Comparison of ENCODE assay signal across 17 cellular contexts in genomic region chr14:23058654-23059504, GRCh38. TPM values are rescaled to one million over a fixed set of nuclear protein-coding genes. Genes with fewer than 3 reads are reported as not detected.
DNase-seq lines count a peak whose midpoint lies in the region; ATAC-seq, FAIRE-seq and TF ChIP-seq lines count a peak whose summit lies in the region.
"Had no signal": no experiment of that assay in that cellular context is flagged by ENCODE, and none has a peak within 500 bp of the region (broad histone marks: within the 10 kb centered on the region; RNA-seq: fewer than 3 reads in every experiment).

No MANE protein-coding gene starts in this region.

- H3K27ac ChIP-seq in BLaER1 (no peak overlapping the region), H9 (ENCODE audit: insufficient read length, low read depth, low read length) (no peak overlapping the region), astrocyte (ENCODE audit: low read depth, low read length) (no peak overlapping the region)

- H2BK15ac ChIP-seq in H9 (ENCODE audit: low read depth, low read length) = no peak overlapping the region

- H4K5ac ChIP-seq in H9 (ENCODE audit: insufficient read length, low read depth, low read length) = no peak overlapping the region

- FAIRE-seq in astrocyte (lab: Jason Lieb, UNC) = no peak
- FAIRE-seq: bronchial epithelial cell had no signal

- H3K4me1 Mint-ChIP-seq in H9 (peaks cover 15 to 18% of the 10 kb centered on the region in 2 experiments), astrocyte (ENCODE audit: low read depth, unreplicated experiment) (peaks cover 40% of the 10 kb centered on the region), natural killer cell (peaks cover 17 to 27% of the 10 kb centered on the region in 2 donors)

- DNase-seq in H9 (no peak), astrocyte (ENCODE audit: low read depth) (no peak), natural killer cell (no peak), HuH-7 (ENCODE audit: low spot score) (no peak), GOT3 (lab: John Stamatoyannopoulos, UW) (no peak), germinal center (ENCODE audit: low spot score) (no peak)
- DNase-seq: activated naive CD4-positive, alpha-beta T cell; KG1; midbrain; NCI-H1694 treated with DMSO at 0.1 percent for 48 hours; NCI-H510A treated with DMSO at 0.1 percent for 48 hours had no signal

- H3T11ph ChIP-seq in H9 (ENCODE audit: low read length) = no peak overlapping the region

- 0 out of 2 replicates have a peak, but pooled peaks cover 7% of the 10 kb centered on the region for H3K27me3 ChIP-seq in BLaER1
- no peaks in the 10 kb centered on the region for H3K27me3 ChIP-seq in H9 (ENCODE audit: insufficient read depth, low read length)
- H3K27me3 ChIP-seq in astrocyte (ENCODE audit: insufficient read depth, low read length) = no peaks in the 10 kb centered on the region

- H3K4me1 ChIP-seq in BLaER1 (peaks cover 57% of the 10 kb centered on the region), H9 (ENCODE audit: insufficient read depth, low read length) (no peaks in the 10 kb centered on the region; the same call in 1 of the 2 replicates), astrocyte (ENCODE audit: insufficient read depth, low read length) (peaks cover 31% of the 10 kb centered on the region)

- H3K56ac ChIP-seq in H9 (ENCODE audit: insufficient read length, low read depth, low read length) = no peak overlapping the region

- no peak overlapping the region for H3K14ac ChIP-seq in H9 (ENCODE audit: insufficient read depth, low read length)

- H3K36me3 ChIP-seq in BLaER1 = peaks cover 57% of the 10 kb centered on the region
- H3K36me3 ChIP-seq in astrocyte (ENCODE audit: insufficient read depth, low read length) = peaks cover 39% of the 10 kb centered on the region

- no peak overlapping the region for H3K4ac ChIP-seq in H9 (ENCODE audit: low read depth, low read length)

- H3K27me3 Mint-ChIP-seq in H9 (ENCODE audit: low read depth) = peaks cover 9% of the 10 kb centered on the region
- no peaks in the 10 kb centered on the region for H3K27me3 Mint-ChIP-seq in astrocyte (ENCODE audit: low read depth, unreplicated experiment)
- H3K27me3 Mint-ChIP-seq in natural killer cell (ENCODE audit: low read depth in 2 of 2) = peaks cover 0 to 3% of the 10 kb centered on the region in 2 donors

- no peak overlapping the region for H3K18ac ChIP-seq in H9 (ENCODE audit: insufficient read length, low read depth, low read length)

- H2BK5ac ChIP-seq in H9 (ENCODE audit: insufficient read length, low read length) = no peak overlapping the region

- H3K79me2 ChIP-seq in H9 (ENCODE audit: insufficient read depth, low read length) = no peaks in the 10 kb centered on the region
- H3K79me2 ChIP-seq in astrocyte (ENCODE audit: insufficient read depth, low read length) = peaks cover 9% of the 10 kb centered on the region

- H2BK20ac ChIP-seq in H9 (ENCODE audit: low read depth, low read length, poor library complexity, severe bottlenecking) = no peak overlapping the region

- intact Hi-C loops in natural killer cell (cut with micrococcal nuclease) = loop anchor here (1.0 to 10.0 kb wide), 6 partner anchors 52 to 674 kb away; no protein-coding TSS in a partner anchor

- H3K4me2 ChIP-seq in BLaER1 (peak overlapping the region; percentile 97), H9 (ENCODE audit: insufficient read depth, insufficient read length, low read length) (no peak overlapping the region), astrocyte (ENCODE audit: low read length) (no peak overlapping the region)

- no peak overlapping the region; the same call in 1 of the 2 replicates for H3K9ac ChIP-seq in BLaER1
- no peak overlapping the region for H3K9ac ChIP-seq in H9 (ENCODE audit: extremely low read depth, insufficient read length, low read length)
- H3K9ac ChIP-seq in astrocyte (ENCODE audit: low read length) = no peak overlapping the region

- no peaks in the 10 kb centered on the region for H3K9me3 Mint-ChIP-seq in H9
- no peaks in the 10 kb centered on the region for H3K9me3 Mint-ChIP-seq in astrocyte (ENCODE audit: unreplicated experiment)
- no peaks in the 10 kb centered on the region for H3K9me3 Mint-ChIP-seq in natural killer cell

- WGBS in H9 (ENCODE audit: extremely low coverage, insufficient read length, low lambda C conversion rate) = no CpG with 5 or more reads among the region's 32 CpGs

- no peak overlapping the region for H2AK5ac ChIP-seq in H9 (ENCODE audit: insufficient read length, low read length)

- H2AFZ ChIP-seq in H9 (ENCODE audit: low read length) (no peak overlapping the region), astrocyte (ENCODE audit: low read depth, low read length) (no peak overlapping the region)

- no peak overlapping the region for H2BK12ac ChIP-seq in H9 (ENCODE audit: insufficient read length, low read depth, low read length)

- TF ChIP-seq CTCF in H9 (conservative IDR thresholded peaks at IDR 0.05) (no peak), astrocyte (IDR thresholded peaks at IDR 0.05; ENCODE audit: insufficient read depth, low read depth, low read length) (no peak), natural killer cell (IDR thresholded peaks at IDR 0.05) (no peak)

- H3K4me3 Mint-ChIP-seq in H9 (no peak overlapping the region; a peak in 1 of 5 replicates), astrocyte (ENCODE audit: unreplicated experiment) (no peak overlapping the region), natural killer cell (peak overlapping the region; percentile 67)

- H3K4me3 ChIP-seq in BLaER1 = no peak overlapping the region
- H3K4me3 ChIP-seq in astrocyte (ENCODE audit: insufficient read depth, low read depth, low read length) = no peak overlapping the region

- no peak overlapping the region for H4K91ac ChIP-seq in H9 (ENCODE audit: insufficient read length, low read depth, low read length)

- H4K8ac ChIP-seq in H9 (replicated peaks; ENCODE audit: insufficient read length, low read depth, low read length) = no peak overlapping the region

- H3K36me3 Mint-ChIP-seq in H9 (ENCODE audit: insufficient read depth in 1 of 3, low read depth in 3 of 3) (peaks cover 31 to 62% (median 56%) of the 10 kb centered on the region in 3 experiments), astrocyte (ENCODE audit: low read depth, unreplicated experiment) (peaks cover 25% of the 10 kb centered on the region), natural killer cell (peaks cover 16% of the 10 kb centered on the region)

- no peaks in the 10 kb centered on the region for H3K79me1 ChIP-seq in H9 (ENCODE audit: insufficient read depth, low read depth, low read length, poor library complexity, severe bottlenecking)

- no peak for ATAC-seq in natural killer cell
- no peak for ATAC-seq in GM18873 (IDR thresholded peaks at IDR 0.05; ENCODE audit: low FRiP score, unreplicated experiment)

- no peak overlapping the region for H3K23ac ChIP-seq in H9 (ENCODE audit: insufficient read length, low read depth, low read length)

- H2BK120ac ChIP-seq in H9 (ENCODE audit: low read depth, low read length, poor library complexity, severe bottlenecking) = no peak overlapping the region

- peak overlapping the region in 2 of 3 experiments; percentile 28 to 81; a peak in 4 of 7 replicates for H3K27ac Mint-ChIP-seq in H9
- H3K27ac Mint-ChIP-seq in astrocyte (ENCODE audit: unreplicated experiment) = peak overlapping the region; percentile 47
- H3K27ac Mint-ChIP-seq in natural killer cell = peak overlapping the region; percentile 26 to 58

- peaks cover 15% of the 10 kb centered on the region for H3K23me2 ChIP-seq in H9 (ENCODE audit: insufficient read length, low read depth, low read length, poor library complexity, severe bottlenecking)

- no peaks in the 10 kb centered on the region for H3K9me3 ChIP-seq in BLaER1
- H3K9me3 ChIP-seq in H9 (ENCODE audit: control insufficient read depth, low read depth, low read length) = no peaks in the 10 kb centered on the region
- no peaks in the 10 kb centered on the region for H3K9me3 ChIP-seq in astrocyte (ENCODE audit: insufficient read depth, low read depth, low read length)
- H3K9me3 ChIP-seq: psoas muscle had no signal

- peaks cover 55% of the 10 kb centered on the region for H4K20me1 ChIP-seq in BLaER1
- H4K20me1 ChIP-seq in H9 (ENCODE audit: control insufficient read depth, insufficient read depth, insufficient read length) = no peaks in the 10 kb centered on the region
- peaks cover 43% of the 10 kb centered on the region for H4K20me1 ChIP-seq in astrocyte (ENCODE audit: insufficient read depth, low read length)

RNA-seq across cellular contexts. Expression of gene CDH24, which starts 1.6 kb away (rescaled TPM):
- total RNA-seq in H9 (2021) (16.7 and 16.9 TPM in 2 replicates), astrocyte (17.4 and 22.2 TPM in 2 replicates), natural killer cell (1 to 10 TPM; 1.9 to 4.9 (median 2.8) TPM)

RNA-seq across cellular contexts. Expression of gene PSMB11, which starts 16.9 kb away (rescaled TPM):
- not detected in 2 replicates for total RNA-seq in H9 (2021)
- not detected in 2 replicates for total RNA-seq in astrocyte
- total RNA-seq in natural killer cell = not detected
- total RNA-seq: activated CD8-positive, alpha-beta memory T cell treated with anti-CD3 and anti-CD28 coated beads for 36 hours; bronchial epithelial cell; psoas muscle; urinary bladder had no signal

RNA-seq across cellular contexts. Expression of gene PSMB5, which starts 24.2 kb away (rescaled TPM):
- total RNA-seq in H9 (2021) (252 and 253 TPM in 2 replicates), astrocyte (232 and 239 TPM in 2 replicates), natural killer cell (10 to 100 TPM; 15.7 to 19.1 (median 16.4) TPM)

RNA-seq across cellular contexts. Expression of gene ACIN1, which starts 36.1 kb away (rescaled TPM):
- total RNA-seq in H9 (2021) = 314 and 333 TPM in 2 replicates
- total RNA-seq in astrocyte = 186 and 208 TPM in 2 replicates
- 100 to 1,000 TPM; 321 to 395 (median 347) TPM for total RNA-seq in natural killer cell

RNA-seq across cellular contexts. Expression of gene C14orf119, which starts 36.4 kb away (rescaled TPM):
- 65.1 and 66.9 TPM in 2 replicates for total RNA-seq in H9 (2021)
- 79.5 and 83.9 TPM in 2 replicates for total RNA-seq in astrocyte
- 10 to 100 TPM; 10.6 to 19.0 (median 14.7) TPM for total RNA-seq in natural killer cell

Comparison
In these comparisons a context has a peak if more than half of its experiments do, and no peak if none do; other contexts are left out.
1. RNA of gene PSMB5, which starts 24.2 kb away (total RNA-seq): 252 to 253 TPM in H9 and 232 to 239 TPM in astrocyte; 15.7 to 19.1 TPM in natural killer cell; every median in the first group is over 10 times any median in the second.
2. Peak in every context shown above with its lines, with median percentiles within 50 percentile points of each other: H3K27ac Mint-ChIP-seq.